In the genomic region with DNA sequence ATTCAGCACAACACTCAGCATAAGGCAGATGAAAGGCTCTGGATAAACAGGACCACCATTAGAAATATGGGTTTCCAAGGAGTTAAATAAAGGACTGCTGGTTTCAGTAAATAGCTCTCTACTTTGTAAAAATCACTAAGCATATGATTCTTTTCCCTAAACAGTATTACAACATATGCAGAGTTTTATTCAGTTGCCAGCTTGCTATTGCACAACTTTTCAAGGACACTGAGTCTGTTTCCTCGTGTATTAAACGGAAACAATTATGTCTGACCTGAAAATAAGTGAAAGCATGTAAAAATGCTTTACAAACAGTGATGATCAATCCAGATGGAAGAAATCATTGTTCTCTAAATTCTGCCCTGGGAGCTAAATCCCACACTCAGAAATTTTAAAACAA, we compare ENCODE assay signal across 16 cellular contexts. TPM values are rescaled to one million over a fixed set of nuclear protein-coding genes. Genes with fewer than 3 reads are reported as not detected.
DNase-seq lines count a peak whose midpoint lies in the region; ATAC-seq, FAIRE-seq and TF ChIP-seq lines count a peak whose summit lies in the region.
"Had no signal": no experiment of that assay in that cellular context is flagged by ENCODE, and none has a peak within 500 bp of the region (broad histone marks: within the 10 kb centered on the region; RNA-seq: fewer than 3 reads in every experiment).

No MANE protein-coding gene starts in this region.

- POLR2A ChIA-PET in K562 (lab: Yijun Ruan, JAX), result interaction anchor here (0.6 kb wide), 2 partner anchors 16 to 1243 kb away, joined by 3 read pairs; no protein-coding TSS in a partner anchor

- in situ Hi-C loops in K562 (cut with MboI) (no loop called here), HAP-1 (cut with MboI; ENCODE audit: low sequenced_read_pairs) (no loop called here)

- H3K9me3 ChIP-seq in K562 (replicated peaks; ENCODE audit: control insufficient read depth, insufficient read depth, low read depth, low read length) (no peaks in the 10 kb centered on the region), HAP-1 (no peaks in the 10 kb centered on the region)
- H3K9me3 ChIP-seq: testis had no signal

- no peak for ATAC-seq in K562
- ATAC-seq in stimulated activated effector memory CD8-positive, alpha-beta T cell treated with anti-CD3 and anti-CD28 coated beads, Interleukin-12 subunit alpha, Interleukin-12 subunit beta, amount 100 ng/mL, for 72 hours, result no peak
- ATAC-seq: Panc1 had no signal

- H3K9me1 ChIP-seq in K562 (ENCODE audit: control insufficient read depth, insufficient read depth, low read length), result no peaks in the 10 kb centered on the region

- no peaks in the 10 kb centered on the region for H3K4me1 Mint-ChIP-seq in stimulated activated effector memory CD8-positive, alpha-beta T cell treated with anti-CD3 and anti-CD28 coated beads, Interleukin-12 subunit alpha, Interleukin-12 subunit beta, amount 100 ng/mL, for 72 hours
- H3K4me1 Mint-ChIP-seq in Calu3 (ENCODE audit: low read depth, unreplicated experiment), result no peaks in the 10 kb centered on the region
- H3K4me1 Mint-ChIP-seq: central memory CD8-positive, alpha-beta T cell; immature natural killer cell had no signal

- peaks cover 11 to 12% of the 10 kb centered on the region in 2 experiments for H3K27me3 ChIP-seq in K562 (ENCODE audit: control insufficient read depth in 2 of 2, insufficient read depth in 2 of 2, low read length in 2 of 2)
- no peaks in the 10 kb centered on the region for H3K27me3 ChIP-seq in HAP-1 (ENCODE audit: low read depth)
- H3K27me3 ChIP-seq: testis had no signal

- TF ChIP-seq POLR2A in K562 (conservative IDR thresholded peaks at IDR 0.05), result no peak

- no peak for TF ChIP-seq CTCF in K562 (IDR thresholded peaks at IDR 0.05 in 2 of 3, conservative IDR thresholded peaks at IDR 0.05 in 1 of 3; ENCODE audit: insufficient read depth in 2 of 3, low read depth in 1 of 3, low read length in 3 of 3)
- TF ChIP-seq CTCF in Calu3 (IDR thresholded peaks at IDR 0.05; ENCODE audit: unreplicated experiment), result no peak

- H3K36me3 Mint-ChIP-seq in stimulated activated effector memory CD8-positive, alpha-beta T cell treated with anti-CD3 and anti-CD28 coated beads, Interleukin-12 subunit alpha, Interleukin-12 subunit beta, amount 100 ng/mL, for 72 hours, result no peaks in the 10 kb centered on the region
- H3K36me3 Mint-ChIP-seq in Calu3 (ENCODE audit: insufficient read depth, unreplicated experiment), result no peaks in the 10 kb centered on the region
- H3K36me3 Mint-ChIP-seq: activated CD4-positive, alpha-beta memory T cell treated with anti-CD3 and anti-CD28 coated beads for 36 hours; immature natural killer cell had no signal

- no peak for TF ChIP-seq EP300 in K562 (IDR thresholded peaks at IDR 0.05; ENCODE audit: low read length)

- H3K4me1 ChIP-seq in K562 (replicated peaks in 1 of 2; ENCODE audit: control insufficient read depth in 2 of 2, insufficient read depth in 2 of 2, low read length in 2 of 2) (no peaks in the 10 kb centered on the region), HAP-1 (peaks cover 12% of the 10 kb centered on the region; the same call in 1 of the 2 replicates)
- H3K4me1 ChIP-seq: testis had no signal

- no peak overlapping the region for H2AFZ ChIP-seq in K562 (ENCODE audit: low read depth, low read length)

- no peaks in the 10 kb centered on the region for H3K79me2 ChIP-seq in K562 (ENCODE audit: control insufficient read depth, insufficient read depth, low read length)

- BruUV-seq in K562 (replicated peaks; lab: Mats Ljungman, UMichigan) (no TSS peak), Calu3 (replicated peaks; lab: Mats Ljungman, UMichigan) (no TSS peak)

- no peaks in the 10 kb centered on the region for H3K9me3 Mint-ChIP-seq in stimulated activated effector memory CD8-positive, alpha-beta T cell treated with anti-CD3 and anti-CD28 coated beads, Interleukin-12 subunit alpha, Interleukin-12 subunit beta, amount 100 ng/mL, for 72 hours
- no peaks in the 10 kb centered on the region for H3K9me3 Mint-ChIP-seq in Calu3 (ENCODE audit: low read depth, unreplicated experiment)
- H3K9me3 Mint-ChIP-seq: activated CD4-positive, alpha-beta memory T cell treated with anti-CD3 and anti-CD28 coated beads for 36 hours; central memory CD8-positive, alpha-beta T cell had no signal

- H3K9ac ChIP-seq in K562 (ENCODE audit: insufficient read depth in 1 of 2, low read depth in 2 of 2, low read length in 2 of 2), result no peak overlapping the region

- H3K27ac ChIP-seq in K562 (ENCODE audit: extremely low read depth, low read depth, low read length), result no peak overlapping the region
- H3K27ac ChIP-seq: testis had no signal

- H3K27ac Mint-ChIP-seq in stimulated activated effector memory CD8-positive, alpha-beta T cell treated with anti-CD3 and anti-CD28 coated beads, Interleukin-12 subunit alpha, Interleukin-12 subunit beta, amount 100 ng/mL, for 72 hours, result no peak overlapping the region
- no peak overlapping the region for H3K27ac Mint-ChIP-seq in Calu3 (ENCODE audit: unreplicated experiment)
- H3K27ac Mint-ChIP-seq: activated CD4-positive, alpha-beta memory T cell treated with anti-CD3 and anti-CD28 coated beads for 36 hours; immature natural killer cell had no signal

- FAIRE-seq in K562 (lab: Jason Lieb, UNC), result no peak

- H3K4me3 Mint-ChIP-seq in stimulated activated effector memory CD8-positive, alpha-beta T cell treated with anti-CD3 and anti-CD28 coated beads, Interleukin-12 subunit alpha, Interleukin-12 subunit beta, amount 100 ng/mL, for 72 hours, result no peak overlapping the region
- H3K4me3 Mint-ChIP-seq in Calu3 (ENCODE audit: low read depth, unreplicated experiment), result no peak overlapping the region
- H3K4me3 Mint-ChIP-seq: activated CD4-positive, alpha-beta memory T cell treated with anti-CD3 and anti-CD28 coated beads for 36 hours; central memory CD8-positive, alpha-beta T cell; immature natural killer cell had no signal

- DNase-seq in LHCN-M2 (ENCODE audit: low read depth), result peak; percentile 70
- no peak for DNase-seq in K562 (ENCODE audit: extremely low read depth in 1 of 4, low spot score in 3 of 4)
- peak; percentile 86 for DNase-seq in iris pigment epithelial cell (ENCODE audit: low read depth)
- DNase-seq in stromal cell of bone marrow (ENCODE audit: low read depth), result peak; percentile 63
- DNase-seq in stimulated activated effector memory CD8-positive, alpha-beta T cell treated with anti-CD3 and anti-CD28 coated beads, Interleukin-12 subunit alpha, Interleukin-12 subunit beta, amount 100 ng/mL, for 72 hours (ENCODE audit: low spot score in 2 of 2), result no peak
- DNase-seq in Calu3, result no peak
- DNase-seq in HAP-1 (ENCODE audit: low spot score in 2 of 2), result no peak
- DNase-seq: activated CD4-positive, alpha-beta memory T cell treated with anti-CD3 and anti-CD28 coated beads for 36 hours; activated effector memory CD4-positive, alpha-beta T cell treated with Interleukin-2 at 50 U/mL for 16 hours; DMS 273 treated with DMSO at 0.1 percent for 48 hours; immature natural killer cell; NCI-H1048; right cardiac atrium; testis had no signal

- no peak for TF ChIP-seq RAD21 in K562 (CRISPR knock-in tag; conservative IDR thresholded peaks at IDR 0.05 in 1 of 2, IDR thresholded peaks at IDR 0.05 in 1 of 2)

- no peaks in the 10 kb centered on the region for H4K20me1 ChIP-seq in K562 (replicated peaks; ENCODE audit: control insufficient read depth, insufficient read depth, low read length)

- H3K4me3 ChIP-seq in K562, result no peak overlapping the region
- H3K4me3 ChIP-seq in HAP-1, result no peak overlapping the region
- H3K4me3 ChIP-seq: testis had no signal

- no peaks in the 10 kb centered on the region for H3K36me3 ChIP-seq in K562 (ENCODE audit: control insufficient read depth, insufficient read depth, low read length)
- H3K36me3 ChIP-seq in HAP-1 (replicated peaks), result no peaks in the 10 kb centered on the region

- no peak overlapping the region for H3K4me2 ChIP-seq in K562 (ENCODE audit: insufficient read depth, low read length)

- whole genome bisulfite sequencing in K562 (ENCODE audit: insufficient coverage, low coverage, missing lambda C conversion rate), result 5% methylated on average over 2 of the region's 2 CpGs

- no peaks in the 10 kb centered on the region for H3K27me3 Mint-ChIP-seq in Calu3 (ENCODE audit: unreplicated experiment)
- H3K27me3 Mint-ChIP-seq: central memory CD8-positive, alpha-beta T cell had no signal

- CTCF ChIA-PET in K562 (lab: Yijun Ruan, JAX; ENCODE audit: low intra/inter-chr PET ratio) (no interaction called here), Calu3 (lab: Charles Lee) (interaction anchor here (1.7 kb wide), 1 partner anchor 9 kb away, joined by 6 read pairs; no protein-coding TSS in a partner anchor)

- intact Hi-C loops in K562 (cut with micrococcal nuclease) (no loop called here), Calu3 (cut with micrococcal nuclease; ENCODE audit: unreplicated experiment) (no loop called here)

TF ChIP-seq in K562, 482 proteins besides CTCF, POLR2A, EP300 and RAD21 (continues in another document):
- TF ChIP-seq TAF9B (IDR thresholded peaks at IDR 0.05; ENCODE audit: partially characterized antibody) (no peak), ELF1 (tag; IDR thresholded peaks at IDR 0.05) (no peak), ZBTB8A (IDR thresholded peaks at IDR 0.05; ENCODE audit: partially characterized antibody) (no peak), CEBPG (CRISPR knock-in tag; IDR thresholded peaks at IDR 0.05) (no peak), CEBPG (tag; conservative IDR thresholded peaks at IDR 0.05 in 1 of 2, IDR thresholded peaks at IDR 0.05 in 1 of 2) (peak; percentile 49 to 79; a peak in 3 of 4 replicates)

RNA-seq across cellular contexts. Expression of gene FZD1, which starts 23.7 kb away (rescaled TPM):
- total RNA-seq in LHCN-M2 (2014; rRNA removed) (48.3 and 58.5 TPM in 2 replicates), K562 (2014; rRNA removed) (3.7 and 4.4 TPM in 2 replicates), K562 (2014; rRNA removed; fragmentation: Illumina TruSeq; extraction: Trizol) (1.8 and 1.9 TPM in 2 replicates), K562 (2015; rRNA removed; fragmentation: Illumina TruSeq; extraction: Trizol) (2.4 and 2.5 TPM in 2 replicates), K562 (2021) (4.9 and 5.1 TPM in 2 replicates), Calu3 (2022) (3.2 and 3.7 TPM in 2 replicates)
- polyA plus RNA-seq in LHCN-M2 (2012), result 11.3 TPM
- 2.7 and 4.4 TPM in 2 replicates for total RNA-seq in K562 (2011; cell fraction: chromatin; rRNA removed; ENCODE audit: low replicate concordance)
- 7.2 and 7.8 TPM in 2 replicates for total RNA-seq in K562 (2011; cell fraction: nucleolus; rRNA removed)
- total RNA-seq in K562 (2011; cell fraction: nucleoplasm; rRNA removed), result 4.8 and 5.5 TPM in 2 replicates
- polyA plus RNA-seq in K562 (2011; rRNA removed) (0.60 and 1.0 TPM in 2 replicates), K562 (2014; fragmentation: Illumina TruSeq; extraction: Trizol) (1.7 and 2.1 TPM in 2 replicates), K562 (2014; fragmentation: Nextera tagmentation; extraction: Ambion mirVana) (under 1 TPM; 0.25 to 0.27 TPM), K562 (2014; rRNA removed) (2.7 and 3.0 TPM in 2 replicates)
- 0.75 and 2.3 TPM in 2 replicates for polyA plus RNA-seq in K562 (2011; cell fraction: cytosol; rRNA removed)
- 0.86 and 1.7 TPM in 2 replicates for polyA plus RNA-seq in K562 (2011; cell fraction: nucleus; rRNA removed)
- 2.5 and 2.8 TPM in 2 replicates for polyA plus RNA-seq in K562 (2012)
- 0.93 and 1.8 TPM in 2 replicates for polyA minus RNA-seq in K562 (2011; rRNA and poly(A)+ RNA removed)
- polyA minus RNA-seq in K562 (2011; cell fraction: cytosol; rRNA and poly(A)+ RNA removed), result 2.3 and 2.6 TPM in 2 replicates
- polyA minus RNA-seq in K562 (2011; cell fraction: nucleus; rRNA and poly(A)+ RNA removed), result 3.0 and 3.4 TPM in 2 replicates

Comparison
In these comparisons a context has a peak if more than half of its experiments do, and no peak if none do; other contexts are left out.
1. DNase-seq: peak in LHCN-M2 (single experiment), iris pigment epithelial cell (single experiment) and stromal cell of bone marrow (single experiment); none in K562 (0 of 4), stimulated activated effector memory CD8-positive, alpha-beta T cell treated with anti-CD3 and anti-CD28 coated beads, Interleukin-12 subunit alpha, Interleukin-12 subunit beta, amount 100 ng/mL, for 72 hours (0 of 2), Calu3 (single experiment) and HAP-1 (0 of 2).